Comparison of ENCODE assay signal across 22 cellular contexts in genomic region chr22:25833091-25833490, GRCh38.
"Had no signal": no experiment of that assay in that cellular context is flagged by ENCODE, and none has a peak within 500 bp of the region (broad histone marks: within the 10 kb centered on the region; RNA-seq: fewer than 3 reads in every experiment).

No MANE protein-coding gene starts in this region.

- H3K27ac ChIP-seq: colonic mucosa, esophagus muscularis mucosa, foreskin keratinocyte, ovary, stomach, thyroid gland, vagina had no signal

- H3K27me3 ChIP-seq: colonic mucosa, foreskin keratinocyte, ovary, thyroid gland, vagina had no signal

- ATAC-seq: foreskin keratinocyte; naive thymus-derived CD4-positive, alpha-beta T cell; sciatic nerve; stimulated activated effector memory CD8-positive, alpha-beta T cell treated with anti-CD3 and anti-CD28 coated beads, Interleukin-12 subunit alpha, Interleukin-12 subunit beta, amount 100 ng/mL, for 72 hours had no signal

- H3K27ac Mint-ChIP-seq: stimulated activated effector memory CD8-positive, alpha-beta T cell treated with anti-CD3 and anti-CD28 coated beads, Interleukin-12 subunit alpha, Interleukin-12 subunit beta, amount 100 ng/mL, for 72 hours had no signal

- H3K4me1 Mint-ChIP-seq: naive thymus-derived CD4-positive, alpha-beta T cell; stimulated activated effector memory CD8-positive, alpha-beta T cell treated with anti-CD3 and anti-CD28 coated beads, Interleukin-12 subunit alpha, Interleukin-12 subunit beta, amount 100 ng/mL, for 72 hours had no signal

- DNase-seq: colonic mucosa; dermis blood vessel endothelial cell; effector memory CD4-positive, alpha-beta T cell; foreskin keratinocyte; glutamatergic neuron; mesenchymal stem cell; midbrain; naive thymus-derived CD4-positive, alpha-beta T cell; occipital lobe; ovary; posterior cingulate gyrus; retina; stimulated activated CD4-positive, alpha-beta T cell treated with anti-CD3 and anti-CD28 coated beads, Interleukin-2, amount 100 ng/mL, for 24 hours; stimulated activated CD4-positive, alpha-beta T cell treated with anti-CD3 and anti-CD28 coated beads, Interleukin-4, amount 100 ng/mL, for 24 hours; stimulated activated naive CD4-positive, alpha-beta T cell treated with Interleukin-2 at 50 U/mL for 16 hours; stomach; thyroid gland; trophoblast cell had no signal

- H3K4me3 Mint-ChIP-seq: naive thymus-derived CD4-positive, alpha-beta T cell; stimulated activated effector memory CD8-positive, alpha-beta T cell treated with anti-CD3 and anti-CD28 coated beads, Interleukin-12 subunit alpha, Interleukin-12 subunit beta, amount 100 ng/mL, for 72 hours had no signal

- H3K36me3 ChIP-seq: colonic mucosa, ovary, stomach, thyroid gland, vagina had no signal

- H3K4me3 ChIP-seq: colonic mucosa, esophagus muscularis mucosa, ovary, stomach, thyroid gland, vagina had no signal

- H3K9me3 Mint-ChIP-seq: stimulated activated effector memory CD8-positive, alpha-beta T cell treated with anti-CD3 and anti-CD28 coated beads, Interleukin-12 subunit alpha, Interleukin-12 subunit beta, amount 100 ng/mL, for 72 hours had no signal

- H3K36me3 Mint-ChIP-seq: naive thymus-derived CD4-positive, alpha-beta T cell; stimulated activated effector memory CD8-positive, alpha-beta T cell treated with anti-CD3 and anti-CD28 coated beads, Interleukin-12 subunit alpha, Interleukin-12 subunit beta, amount 100 ng/mL, for 72 hours had no signal

- H3K4me1 ChIP-seq: colonic mucosa, foreskin keratinocyte, stomach, thyroid gland, vagina had no signal

- H3K9me3 ChIP-seq: colonic mucosa, ovary, thyroid gland had no signal
